Comparison of ENCODE assay signal across 9 cellular contexts in genomic region chr9:90433398-90433890, GRCh38.
DNase-seq lines count a peak whose midpoint lies in the region; ATAC-seq and TF ChIP-seq lines count a peak whose summit lies in the region.
"Had no signal": no experiment of that assay in that cellular context is flagged by ENCODE, and none has a peak within 500 bp of the region (broad histone marks: within the 10 kb centered on the region; RNA-seq: fewer than 3 reads in every experiment).

No MANE protein-coding gene starts in this region.

- TF ChIP-seq CTCF in esophagus squamous epithelium (IDR thresholded peaks at IDR 0.05) = no peak
- TF ChIP-seq CTCF in neural crest cell (conservative IDR thresholded peaks at IDR 0.05) = no peak
- no peak for TF ChIP-seq CTCF in BE2C (IDR thresholded peaks at IDR 0.05; ENCODE audit: low read depth, low read length)

- H3K4me1 ChIP-seq in NT2/D1 (ENCODE audit: insufficient read depth, insufficient read length) = no peaks in the 10 kb centered on the region
- peaks cover 0 to 14% (median 0%) of the 10 kb centered on the region in 3 donors for H3K4me1 ChIP-seq in esophagus squamous epithelium
- no peaks in the 10 kb centered on the region for H3K4me1 ChIP-seq in BE2C

- H3K27ac ChIP-seq in esophagus squamous epithelium = peak overlapping the region in 3 of 4 donors; percentile 20 to 67 (median 49)
- H3K27ac ChIP-seq: ovary had no signal

- H3K9me3 Mint-ChIP-seq in neural crest cell = no peaks in the 10 kb centered on the region

- H3K36me3 ChIP-seq in NT2/D1 (ENCODE audit: insufficient read depth, insufficient read length, low read length) = no peaks in the 10 kb centered on the region
- no peaks in the 10 kb centered on the region for H3K36me3 ChIP-seq in esophagus squamous epithelium
- no peaks in the 10 kb centered on the region for H3K36me3 ChIP-seq in BE2C
- H3K36me3 ChIP-seq: ovary had no signal

- H3K36me3 Mint-ChIP-seq in neural crest cell (ENCODE audit: low read depth) = no peaks in the 10 kb centered on the region

- no peak for ATAC-seq in GM21786 (IDR thresholded peaks at IDR 0.05; ENCODE audit: unreplicated experiment)

- H3K9ac ChIP-seq in NT2/D1 (ENCODE audit: insufficient read length, low read depth) = no peak overlapping the region

- H3K27ac Mint-ChIP-seq in neural crest cell (ENCODE audit: unreplicated experiment) = no peak overlapping the region

- H3K27me3 Mint-ChIP-seq in neural crest cell (ENCODE audit: low read depth) = peaks cover 23% of the 10 kb centered on the region

- intact Hi-C loops in esophagus squamous epithelium (cut with DNase I) = no loop called here

- H3K4me3 ChIP-seq in NT2/D1 (ENCODE audit: insufficient read length, low read depth) (peak overlapping the region; percentile 16), esophagus squamous epithelium (peak overlapping the region in 2 of 4 donors; percentile 14 to 38), BE2C (ENCODE audit: low read depth, low read length) (no peak overlapping the region)
- H3K4me3 ChIP-seq: ovary had no signal

- H3K4me3 Mint-ChIP-seq in neural crest cell = peak overlapping the region; percentile 87

- H3K9me3 ChIP-seq in NT2/D1 (ENCODE audit: insufficient read depth, low read length) (peaks cover 2% of the 10 kb centered on the region; the same call in 1 of the 2 replicates), esophagus squamous epithelium (no peaks in the 10 kb centered on the region), BE2C (no peaks in the 10 kb centered on the region)
- H3K9me3 ChIP-seq: ovary had no signal

- H3K4me1 Mint-ChIP-seq in neural crest cell = peaks cover 25% of the 10 kb centered on the region

- H3K27me3 ChIP-seq in NT2/D1 (ENCODE audit: insufficient read depth, insufficient read length) (peaks cover 7% of the 10 kb centered on the region), esophagus squamous epithelium (peaks cover 0 to 3% (median 0%) of the 10 kb centered on the region in 4 donors), BE2C (no peaks in the 10 kb centered on the region)
- H3K27me3 ChIP-seq: ovary had no signal

- 9 to 13% methylated on average over 8 of the region's 14 CpGs for WGBS in esophagus squamous epithelium, 2 donors

- no peak for TF ChIP-seq POLR2A in esophagus squamous epithelium (IDR thresholded peaks at IDR 0.05)

- DNase-seq in Daoy (ENCODE audit: low read depth) = peak; percentile 82
- DNase-seq in NT2/D1 (ENCODE audit: low read depth, low spot score) = peak; percentile 76
- no peak for DNase-seq in esophagus squamous epithelium (lab: John Stamatoyannopoulos, UW)
- DNase-seq in neural crest cell (ENCODE audit: low read depth, low spot score) = peak; percentile 15
- no peak for DNase-seq in BE2C
- no peak for DNase-seq in activated CD8-positive, alpha-beta memory T cell treated with anti-CD3 and anti-CD28 coated beads for 24 hours
- DNase-seq in stimulated activated CD8-positive, alpha-beta memory T cell treated with anti-CD3 and anti-CD28 coated beads, Interleukin-4, amount 100 ng/mL, for 48 hours = no peak
- DNase-seq: ovary had no signal

Comparison
In these comparisons a context has a peak if more than half of its experiments do, and no peak if none do; other contexts are left out.
1. DNase-seq: peak in Daoy (single experiment), NT2/D1 (single experiment) and neural crest cell (single experiment); none in esophagus squamous epithelium (single experiment), BE2C (single experiment), activated CD8-positive, alpha-beta memory T cell treated with anti-CD3 and anti-CD28 coated beads for 24 hours (single experiment) and stimulated activated CD8-positive, alpha-beta memory T cell treated with anti-CD3 and anti-CD28 coated beads, Interleukin-4, amount 100 ng/mL, for 48 hours (single experiment).